ENCODE assay signal across 19 cellular contexts in the genomic region with DNA sequence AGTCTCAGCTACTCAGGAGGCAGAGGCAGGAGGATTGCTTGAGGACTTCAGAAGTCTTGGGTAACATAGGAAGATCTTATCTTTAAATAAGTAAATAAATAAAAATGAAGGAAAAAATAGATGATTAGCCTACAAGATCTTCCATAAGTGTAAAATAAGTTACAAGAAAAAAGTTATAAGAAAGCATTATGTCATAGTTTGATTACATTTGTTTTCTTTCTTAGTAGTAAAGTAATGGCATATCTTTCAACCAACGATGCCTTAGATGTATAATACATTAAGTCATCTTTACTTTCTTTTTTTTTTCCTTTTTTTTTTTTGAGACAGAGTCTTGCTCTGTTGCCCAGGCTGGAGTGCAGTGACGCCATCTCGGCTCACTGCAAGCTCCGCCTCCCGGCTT. TPM values are rescaled to one million over a fixed set of nuclear protein-coding genes. Genes with fewer than 3 reads are reported as not detected.
A peak's percentile ranks its signal among the peaks of the same experiment; 100 is the strongest.
DNase-seq lines count a peak whose midpoint lies in the region; ATAC-seq, FAIRE-seq and TF ChIP-seq lines count a peak whose summit lies in the region.
"Had no signal": no experiment of that assay in that cellular context is flagged by ENCODE, and none has a peak within 500 bp of the region (broad histone marks: within the 10 kb centered on the region; RNA-seq: fewer than 3 reads in every experiment).

No MANE protein-coding gene starts in this region.

- POLR2A ChIA-PET in PC-3 (lab: Charles Lee; ENCODE audit: unreplicated experiment) = no interaction called here

- H3K9me2 ChIP-seq in PC-3 (replicated peaks; ENCODE audit: low read length) = no peaks in the 10 kb centered on the region; the same call in 1 of the 2 replicates

- no peaks in the 10 kb centered on the region for H4K20me1 ChIP-seq in PC-3 (ENCODE audit: low read length)
- H4K20me1 ChIP-seq in astrocyte (ENCODE audit: insufficient read depth, low read length) = no peaks in the 10 kb centered on the region

- intact Hi-C loops in PC-3 (cut with micrococcal nuclease) (loop anchor here (1.0 to 2.0 kb wide), 2 partner anchors 37 to 219 kb away; no protein-coding TSS in a partner anchor), mucosa of descending colon (cut with DNase I, micrococcal nuclease) (no loop called here)

- H3K79me1 ChIP-seq in trophoblast cell (ENCODE audit: low read length) = peaks cover 2% of the 10 kb centered on the region

- TF ChIP-seq CTCF in PC-3 (conservative IDR thresholded peaks at IDR 0.05; ENCODE audit: low read depth, low read length) (no peak), astrocyte (IDR thresholded peaks at IDR 0.05; ENCODE audit: insufficient read depth, low read depth, low read length) (no peak), mucosa of descending colon (IDR thresholded peaks at IDR 0.05) (no peak)

- no peak overlapping the region for H3K14ac ChIP-seq in trophoblast cell (ENCODE audit: low read length)

- no peaks in the 10 kb centered on the region for H3K36me3 Mint-ChIP-seq in astrocyte (ENCODE audit: low read depth, unreplicated experiment)
- H3K36me3 Mint-ChIP-seq: CD4-positive, CD25-positive, alpha-beta regulatory T cell had no signal

- H2BK120ac ChIP-seq in trophoblast cell (ENCODE audit: insufficient read depth, low read length, poor library complexity) = no peak overlapping the region

- H2BK12ac ChIP-seq in trophoblast cell (ENCODE audit: low read length) = no peak overlapping the region

- WGBS in trophoblast cell (ENCODE audit: extremely low coverage, insufficient coverage, insufficient read length) = no CpG with 5 or more reads among the region's 5 CpGs

- H3K4ac ChIP-seq in trophoblast cell (ENCODE audit: low read depth, low read length) = no peak overlapping the region

- H3F3A ChIP-seq in PC-3 (ENCODE audit: low read length, unreplicated experiment) = peaks cover 10% of the 10 kb centered on the region

- 0 out of 2 replicates have a peak, but pooled peaks have one; percentile 5 for ATAC-seq in PC-3
- no peak for ATAC-seq in mucosa of descending colon
- no peak for ATAC-seq in GM21528 (IDR thresholded peaks at IDR 0.05; ENCODE audit: low FRiP score, unreplicated experiment)

- H3K4me3 ChIP-seq in PC-3 (ENCODE audit: low read length) (no peak overlapping the region), astrocyte (ENCODE audit: insufficient read depth, low read depth, low read length) (no peak overlapping the region), trophoblast cell (ENCODE audit: low read depth, low read length) (no peak overlapping the region), mucosa of descending colon (no peak overlapping the region)

- H3K18ac ChIP-seq in trophoblast cell (ENCODE audit: low read length) = no peak overlapping the region

- H3K23ac ChIP-seq in trophoblast cell (ENCODE audit: low read length) = no peak overlapping the region

- peak overlapping the region; percentile 68 for H2BK5ac ChIP-seq in trophoblast cell (ENCODE audit: low read depth, low read length, poor library complexity)

- no peak overlapping the region for H4K12ac ChIP-seq in trophoblast cell (ENCODE audit: low read depth, low read length)

- no peak for FAIRE-seq in astrocyte (lab: Jason Lieb, UNC)
- FAIRE-seq: G401.6, GM12891, H1 had no signal

- peak overlapping the region; percentile 77 for H4K91ac ChIP-seq in trophoblast cell (ENCODE audit: low read depth, low read length)

- H3K36me3 ChIP-seq in PC-3 (ENCODE audit: low read depth, low read length) (no peaks in the 10 kb centered on the region), astrocyte (ENCODE audit: insufficient read depth, low read length) (no peaks in the 10 kb centered on the region), trophoblast cell (ENCODE audit: control insufficient read depth in 1 of 2, insufficient read depth in 2 of 2, low read length in 2 of 2) (no peaks in the 10 kb centered on the region), mucosa of descending colon (ENCODE audit: low read depth) (no peaks in the 10 kb centered on the region)

- CTCF ChIA-PET in PC-3 (lab: Charles Lee) = no interaction called here

- H3K27ac Mint-ChIP-seq in astrocyte (ENCODE audit: unreplicated experiment) = no peak overlapping the region
- H3K27ac Mint-ChIP-seq: B cell; CD4-positive, CD25-positive, alpha-beta regulatory T cell had no signal

- peak; percentile 34 for DNase-seq in ELR (ENCODE audit: low read depth)
- DNase-seq in PC-3 = peak; percentile 17
- DNase-seq in astrocyte (ENCODE audit: low read depth) = peak; percentile 13
- peak in 1 of 2 donors; percentile 66 for DNase-seq in trophoblast cell
- DNase-seq in mucosa of descending colon = no peak
- no peak for DNase-seq in H4 (ENCODE audit: low spot score)
- DNase-seq: Caco-2; CD4-positive, CD25-positive, alpha-beta regulatory T cell; Karpas-422; MM.1S; NCI-H187; NCI-H446; NCI-H69; NK-92 treated with Interleukin-12 subunit alpha and Interleukin-12 subunit beta, amount 100 ng/mL, for 24 hours had no signal

- peaks cover 12% of the 10 kb centered on the region for H3K4me1 Mint-ChIP-seq in astrocyte (ENCODE audit: low read depth, unreplicated experiment)
- H3K4me1 Mint-ChIP-seq: B cell; CD4-positive, CD25-positive, alpha-beta regulatory T cell had no signal

- no peaks in the 10 kb centered on the region for H3K9me3 ChIP-seq in PC-3 (ENCODE audit: low read length)
- H3K9me3 ChIP-seq in astrocyte (ENCODE audit: insufficient read depth, low read depth, low read length) = no peaks in the 10 kb centered on the region
- H3K9me3 ChIP-seq in trophoblast cell (ENCODE audit: insufficient read depth, low read depth, low read length) = no peaks in the 10 kb centered on the region
- H3K9me3 ChIP-seq in mucosa of descending colon = no peaks in the 10 kb centered on the region
- H3K9me3 ChIP-seq: Caco-2 had no signal

- H4K8ac ChIP-seq in trophoblast cell (ENCODE audit: low read depth, low read length) = no peak overlapping the region

- H2AFZ ChIP-seq in PC-3 (ENCODE audit: low read length) (no peak overlapping the region), astrocyte (ENCODE audit: low read depth, low read length) (no peak overlapping the region), trophoblast cell (ENCODE audit: insufficient read depth, low read length, poor library complexity) (no peak overlapping the region)

- H3K79me2 ChIP-seq in PC-3 (ENCODE audit: low read length) (no peaks in the 10 kb centered on the region), astrocyte (ENCODE audit: insufficient read depth, low read length) (no peaks in the 10 kb centered on the region), trophoblast cell (ENCODE audit: control insufficient read depth, insufficient read depth, low read length, poor library complexity) (no peaks in the 10 kb centered on the region)

- no peak overlapping the region for H3K9ac ChIP-seq in PC-3 (ENCODE audit: low read length)
- no peak overlapping the region for H3K9ac ChIP-seq in astrocyte (ENCODE audit: low read length)
- no peak overlapping the region for H3K9ac ChIP-seq in trophoblast cell (ENCODE audit: low read length)

- no TSS peak for BruUV-seq in PC-3 (replicated peaks; lab: Mats Ljungman, UMichigan)

- no peak overlapping the region for H2AK5ac ChIP-seq in trophoblast cell (ENCODE audit: low read length)

- H3K4me1 ChIP-seq in PC-3 (ENCODE audit: insufficient read depth, low read length) = peaks cover 27% of the 10 kb centered on the region
- peaks cover 16% of the 10 kb centered on the region for H3K4me1 ChIP-seq in astrocyte (ENCODE audit: insufficient read depth, low read length)
- peaks cover 0 to 5% of the 10 kb centered on the region in 2 experiments for H3K4me1 ChIP-seq in trophoblast cell (ENCODE audit: control insufficient read depth in 1 of 2, insufficient read depth in 2 of 2, low read length in 2 of 2)
- no peaks in the 10 kb centered on the region for H3K4me1 ChIP-seq in mucosa of descending colon (ENCODE audit: low read depth)
- H3K4me1 ChIP-seq: Caco-2 had no signal

- H3K4me3 Mint-ChIP-seq in astrocyte (ENCODE audit: unreplicated experiment) = no peak overlapping the region
- H3K4me3 Mint-ChIP-seq: B cell; CD4-positive, CD25-positive, alpha-beta regulatory T cell had no signal

- H3K4me2 ChIP-seq in PC-3 (ENCODE audit: low read length) (peak overlapping the region; percentile 55; the same call in 1 of the 2 replicates), astrocyte (ENCODE audit: low read length) (no peak overlapping the region), trophoblast cell (ENCODE audit: low read length) (no peak overlapping the region)

- H3K27ac ChIP-seq in PC-3 (ENCODE audit: low read length) = peak overlapping the region; percentile 54; the same call in 1 of the 2 replicates
- H3K27ac ChIP-seq in astrocyte (ENCODE audit: low read depth, low read length) = peak overlapping the region; percentile 68
- no peak overlapping the region for H3K27ac ChIP-seq in trophoblast cell (ENCODE audit: low read depth, low read length)

- no peaks in the 10 kb centered on the region for H3K27me3 ChIP-seq in PC-3 (ENCODE audit: low read length)
- no peaks in the 10 kb centered on the region for H3K27me3 ChIP-seq in astrocyte (ENCODE audit: insufficient read depth, low read length)
- H3K27me3 ChIP-seq in trophoblast cell (ENCODE audit: insufficient read depth, low read length) = no peaks in the 10 kb centered on the region

- no peaks in the 10 kb centered on the region for H3K9me3 Mint-ChIP-seq in astrocyte (ENCODE audit: unreplicated experiment)
- H3K9me3 Mint-ChIP-seq: CD4-positive, CD25-positive, alpha-beta regulatory T cell had no signal

- no peaks in the 10 kb centered on the region for H3K27me3 Mint-ChIP-seq in astrocyte (ENCODE audit: low read depth, unreplicated experiment)
- H3K27me3 Mint-ChIP-seq: B cell had no signal

RNA-seq across cellular contexts. Expression of a gene that starts 46.5 kb away (rescaled TPM):
- total RNA-seq in PC-3 (2014; rRNA removed) (167 and 187 TPM in 2 replicates), astrocyte (102 and 122 TPM in 2 replicates), mucosa of descending colon (10 to 100 TPM; 53.2 to 91.1 (median 53.5) TPM)
- 274 and 275 TPM in 2 replicates for polyA plus RNA-seq in trophoblast cell (2013)
- 224 and 227 TPM in 2 replicates for total RNA-seq in H4 (2014; rRNA removed; shearing (Covaris generic))

Comparison
In these comparisons a context has a peak if more than half of its experiments do, and no peak if none do; other contexts are left out.
1. DNase-seq: peak in ELR (single experiment), PC-3 (single experiment) and astrocyte (single experiment); none in mucosa of descending colon (0 of 3) and H4 (single experiment).